ENCODE assay signal across 36 cellular contexts in the genomic region with DNA sequence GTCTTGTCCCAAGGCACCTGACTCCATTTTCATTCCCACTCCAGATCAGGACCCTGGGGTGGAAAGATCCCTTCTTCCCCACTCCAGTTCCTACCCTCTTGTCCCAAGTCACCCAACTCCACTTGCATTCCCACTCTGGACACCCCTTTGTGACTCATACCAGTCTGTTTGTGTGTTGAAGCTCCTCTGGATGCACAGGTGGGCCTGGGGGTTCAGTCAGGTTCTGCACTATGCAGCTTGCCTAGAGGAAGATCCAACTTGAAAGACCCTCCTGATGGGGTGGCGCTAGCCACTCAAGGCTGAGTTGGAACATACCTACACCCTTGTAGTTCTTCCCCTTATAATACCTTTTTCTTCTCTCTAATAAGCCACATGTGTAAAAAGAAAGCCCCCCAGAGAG. TPM values are rescaled to one million over a fixed set of nuclear protein-coding genes. Genes with fewer than 3 reads are reported as not detected.
"Had no signal": no experiment of that assay in that cellular context is flagged by ENCODE, and none has a peak within 500 bp of the region (broad histone marks: within the 10 kb centered on the region; RNA-seq: fewer than 3 reads in every experiment).

No MANE protein-coding gene starts in this region.

- H3K9me3 ChIP-seq: adrenal gland had no signal

- H3K4me1 Mint-ChIP-seq: activated B cell treated with CpG ODN at 0.5 μM for 24 hours; activated T-helper 17 cell treated with anti-CD3 and anti-CD28 coated beads, Interleukin-2, amount 50 U/mL, for 72 hours; central memory CD8-positive, alpha-beta T cell had no signal

- H3K4me3 Mint-ChIP-seq: activated B cell treated with CpG ODN at 0.5 μM for 24 hours; activated CD4-positive, alpha-beta memory T cell treated with anti-CD3 and anti-CD28 coated beads for 36 hours; activated CD4-positive, alpha-beta T cell treated with anti-CD3 and anti-CD28 coated beads, Interleukin-2, amount 10 ng/mL, durations not matched to agents 24 days and 14 days; activated CD8-positive, alpha-beta T cell treated with anti-CD3 and anti-CD28 coated beads for 36 hours; activated naive CD4-positive, alpha-beta T cell treated with anti-CD3 and anti-CD28 coated beads for 36 hours; activated T-cell treated with anti-CD3 and anti-CD28 coated beads, Interleukin-2, amount 50 U/mL, for 4 hours; activated T-cell treated with anti-CD3 and anti-CD28 coated beads, Interleukin-2, amount 50 U/mL, for 72 hours; activated T-helper 1 cell treated with anti-CD3 and anti-CD28 coated beads, Interleukin-12 subunit alpha, Interleukin-12 subunit beta, Interleukin-2, Interleukin-4 antibody, amounts not matched to agents 30 ng/mL and 10 ng/mL and 1 ng/mL, durations not matched to agents 14 hours and 24 hours and 36 hours; activated T-helper 17 cell treated with anti-CD3 and anti-CD28 coated beads, Interleukin-2, amount 50 U/mL, for 72 hours; brain; central memory CD8-positive, alpha-beta T cell; T-helper 1 cell treated with Interleukin-12 subunit alpha and Interleukin-12 subunit beta and Interleukin-4 antibody, amounts not matched to agents 30 μg/mL and 1 μg/mL, for 36 hours; T-helper 2 cell treated with Interferon-gamma antibody and Interleukin-4, amounts not matched to agents 5 μg/mL and 100 μg/mL, for 36 hours had no signal

- H3K27me3 Mint-ChIP-seq: activated B cell treated with CpG ODN at 0.5 μM for 24 hours; activated CD4-positive, alpha-beta memory T cell treated with anti-CD3 and anti-CD28 coated beads for 36 hours; activated CD8-positive, alpha-beta T cell treated with anti-CD3 and anti-CD28 coated beads for 36 hours; activated T-helper 17 cell treated with anti-CD3 and anti-CD28 coated beads, Interleukin-2, amount 50 U/mL, for 72 hours; central memory CD8-positive, alpha-beta T cell had no signal

- H3K9me3 Mint-ChIP-seq: activated B cell treated with CpG ODN at 0.5 μM for 24 hours; activated CD4-positive, alpha-beta memory T cell treated with anti-CD3 and anti-CD28 coated beads for 36 hours; activated CD4-positive, alpha-beta T cell treated with anti-CD3 and anti-CD28 coated beads, Interleukin-2, amount 10 ng/mL, durations not matched to agents 24 days and 14 days; activated CD8-positive, alpha-beta T cell treated with anti-CD3 and anti-CD28 coated beads for 36 hours; activated naive CD4-positive, alpha-beta T cell treated with anti-CD3 and anti-CD28 coated beads for 36 hours; activated naive CD4-positive, alpha-beta T cell treated with anti-CD3 and anti-CD28 coated beads, Interleukin-2, amount 50 U/mL, for 72 hours; activated T-cell treated with anti-CD3 and anti-CD28 coated beads, Interleukin-2, amount 50 U/mL, for 4 hours; activated T-cell treated with anti-CD3 and anti-CD28 coated beads, Interleukin-2, amount 50 U/mL, for 72 hours; activated T-helper 1 cell treated with anti-CD3 and anti-CD28 coated beads, Interleukin-12 subunit alpha, Interleukin-12 subunit beta, Interleukin-2, Interleukin-4 antibody, amounts not matched to agents 30 ng/mL and 10 ng/mL and 1 ng/mL, durations not matched to agents 14 hours and 24 hours and 36 hours; activated T-helper 17 cell treated with anti-CD3 and anti-CD28 coated beads, Interleukin-2, amount 50 U/mL, for 72 hours; central memory CD8-positive, alpha-beta T cell; T-helper 1 cell treated with Interleukin-12 subunit alpha and Interleukin-12 subunit beta and Interleukin-4 antibody, amounts not matched to agents 30 μg/mL and 1 μg/mL, for 36 hours; T-helper 2 cell treated with Interferon-gamma antibody and Interleukin-4, amounts not matched to agents 5 μg/mL and 100 μg/mL, for 36 hours had no signal

- H3K36me3 Mint-ChIP-seq: activated naive CD4-positive, alpha-beta T cell treated with anti-CD3 and anti-CD28 coated beads, Interleukin-2, amount 50 U/mL, for 72 hours; brain had no signal

- DNase-seq: activated B cell treated with CpG ODN at 0.5 μM for 24 hours; activated CD4-positive, alpha-beta memory T cell treated with anti-CD3 and anti-CD28 coated beads for 36 hours; activated CD4-positive, alpha-beta T cell treated with anti-CD3 and anti-CD28 coated beads for 4 hours; activated CD4-positive, alpha-beta T cell treated with anti-CD3 and anti-CD28 coated beads, Interleukin-2, amount 10 ng/mL, durations not matched to agents 24 days and 14 days; activated CD4-positive, alpha-beta T cell treated with anti-CD3 and anti-CD28 coated beads, Interleukin-2, amount 50 U/mL, for 1 hour; activated CD4-positive, alpha-beta T cell treated with anti-CD3 and anti-CD28 coated beads, Interleukin-2, amount 50 U/mL, for 4 hours; activated CD4-positive, CD25-positive, alpha-beta regulatory T cell treated with anti-CD3 and anti-CD28 coated beads, Interleukin-2, amount 50 U/mL, for 72 hours; activated CD8-positive, alpha-beta memory T cell treated with anti-CD3 and anti-CD28 coated beads, Interleukin-2, amount 50 U/mL, for 4 hours; activated CD8-positive, alpha-beta T cell treated with anti-CD3 and anti-CD28 coated beads for 36 hours; activated effector memory CD4-positive, alpha-beta T cell treated with anti-CD3 and anti-CD28 coated beads, Interleukin-2, amount 50 U/mL, for 16 hours; activated gamma-delta T cell treated with Interleukin-2 at 50 U/mL for 16 hours; activated naive CD4-positive, alpha-beta T cell; activated naive CD4-positive, alpha-beta T cell treated with anti-CD3 and anti-CD28 coated beads for 36 hours; activated naive CD4-positive, alpha-beta T cell treated with anti-CD3 and anti-CD28 coated beads, Interleukin-2, amount 50 U/mL, for 16 hours; activated T-cell treated with anti-CD3 and anti-CD28 coated beads for 4 hours; activated T-cell treated with anti-CD3 and anti-CD28 coated beads, Interleukin-2, amount 50 U/mL, for 1 hour; activated T-cell treated with anti-CD3 and anti-CD28 coated beads, Interleukin-2, amount 50 U/mL, for 4 hours; activated T-cell treated with anti-CD3 and anti-CD28 coated beads, Interleukin-2, amount 50 U/mL, for 72 hours; adrenal gland; amniotic stem cell; aorta; caudate nucleus; cerebellar nuclear complex; T-helper 1 cell; T-helper 2 cell; T-helper 9 cell had no signal

- ATAC-seq: activated CD8-positive, alpha-beta T cell treated with anti-CD3 and anti-CD28 coated beads for 36 hours; activated naive CD4-positive, alpha-beta T cell treated with anti-CD3 and anti-CD28 coated beads, Interleukin-2, amount 50 U/mL, for 72 hours; activated T-cell treated with anti-CD3 and anti-CD28 coated beads, Interleukin-2, amount 50 U/mL, for 4 hours; activated T-cell treated with anti-CD3 and anti-CD28 coated beads, Interleukin-2, amount 50 U/mL, for 72 hours; activated T-helper 17 cell treated with anti-CD3 and anti-CD28 coated beads, Interleukin-2, amount 50 U/mL, for 72 hours had no signal

- H3K4me3 ChIP-seq: adrenal gland, cardiac muscle cell had no signal

- H3K27ac ChIP-seq: adrenal gland, cardiac muscle cell, VCaP had no signal

- H3K27me3 ChIP-seq: adrenal gland, cardiac muscle cell had no signal

- H3K27ac Mint-ChIP-seq: activated B cell treated with CpG ODN at 0.5 μM for 24 hours; activated CD4-positive, alpha-beta memory T cell treated with anti-CD3 and anti-CD28 coated beads for 36 hours; activated CD4-positive, alpha-beta T cell treated with anti-CD3 and anti-CD28 coated beads, Interleukin-2, amount 10 ng/mL, durations not matched to agents 24 days and 14 days; activated CD8-positive, alpha-beta T cell treated with anti-CD3 and anti-CD28 coated beads for 36 hours; activated naive CD4-positive, alpha-beta T cell treated with anti-CD3 and anti-CD28 coated beads for 36 hours; activated T-cell treated with anti-CD3 and anti-CD28 coated beads, Interleukin-2, amount 50 U/mL, for 72 hours; activated T-helper 1 cell treated with anti-CD3 and anti-CD28 coated beads, Interleukin-12 subunit alpha, Interleukin-12 subunit beta, Interleukin-2, Interleukin-4 antibody, amounts not matched to agents 30 ng/mL and 10 ng/mL and 1 ng/mL, durations not matched to agents 14 hours and 24 hours and 36 hours; activated T-helper 17 cell treated with anti-CD3 and anti-CD28 coated beads, Interleukin-2, amount 50 U/mL, for 72 hours; brain; T-helper 1 cell treated with Interleukin-12 subunit alpha and Interleukin-12 subunit beta and Interleukin-4 antibody, amounts not matched to agents 30 μg/mL and 1 μg/mL, for 36 hours; T-helper 2 cell treated with Interferon-gamma antibody and Interleukin-4, amounts not matched to agents 5 μg/mL and 100 μg/mL, for 36 hours had no signal

- H3K36me3 ChIP-seq: adrenal gland, cardiac muscle cell had no signal

RNA-seq across cellular contexts. Expression of gene ANKRD35, which starts 9.8 kb away (rescaled TPM):
- total RNA-seq: activated B cell treated with CpG ODN at 0.5 μM for 24 hours, cardiac muscle cell, chondrocyte had no signal
